ENCODE assay signal across 8 cellular contexts in the genomic region with DNA sequence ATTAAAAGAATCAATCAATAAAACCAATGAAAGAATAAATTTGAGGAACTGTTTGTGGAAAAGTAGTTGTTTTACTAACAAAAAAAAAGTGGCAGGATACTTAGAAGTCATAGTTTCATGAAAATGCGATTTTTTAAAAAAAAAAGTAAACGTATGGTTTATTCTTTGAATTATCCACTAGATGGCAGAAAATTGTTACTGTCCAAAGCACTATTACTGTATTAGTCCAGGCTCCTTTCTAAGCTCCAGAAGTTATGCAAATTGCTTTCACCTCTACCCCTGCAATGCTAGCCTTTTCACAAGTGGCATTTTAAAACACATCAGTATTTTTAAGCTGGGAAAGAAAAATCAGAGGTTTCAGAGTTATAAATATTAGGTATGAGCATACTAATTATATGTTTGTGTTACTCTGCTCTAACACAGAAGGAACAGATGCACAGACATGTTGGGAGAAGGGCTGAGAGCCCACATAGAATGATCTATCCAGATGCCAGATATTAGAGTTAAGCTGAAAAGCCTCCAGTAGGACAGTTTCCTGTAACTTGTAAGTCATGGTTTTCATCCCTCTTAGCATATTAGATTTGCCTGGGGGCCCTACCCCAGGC.
DNase-seq lines count a peak whose midpoint lies in the region; ATAC-seq and TF ChIP-seq lines count a peak whose summit lies in the region.

No MANE protein-coding gene starts in this region.

- ATAC-seq in GM19452 (IDR thresholded peaks at IDR 0.05; ENCODE audit: unreplicated experiment) (peak; percentile 83), HG03342 (IDR thresholded peaks at IDR 0.05; ENCODE audit: unreplicated experiment) (peak; percentile 93), body of pancreas (peak; percentile 73), lower lobe of right lung (no peak)

- H3K4me3 ChIP-seq in body of pancreas (no peak overlapping the region), lower lobe of right lung (no peak overlapping the region), thyroid gland (replicated peaks in 1 of 3) (no peak overlapping the region)

- TF ChIP-seq POLR2A in body of pancreas (IDR thresholded peaks at IDR 0.05) (no peak), thyroid gland (IDR thresholded peaks at IDR 0.05) (no peak)

- peak; percentile 18 for DNase-seq in DMS53 treated with DMSO at 0.1 percent for 48 hours (lab: John Stamatoyannopoulos, UW; ENCODE audit: unreplicated experiment)
- DNase-seq in NCI-H446 treated with DMSO at 0.1 percent for 48 hours (lab: John Stamatoyannopoulos, UW): peak; percentile 55
- DNase-seq in body of pancreas: no peak
- no peak for DNase-seq in lower lobe of right lung
- DNase-seq in activated naive CD4-positive, alpha-beta T cell treated with Interleukin-2 at 50 U/mL for 16 hours: no peak
- DNase-seq in thyroid gland: no peak

- no peak overlapping the region for H3K27ac ChIP-seq in body of pancreas
- H3K27ac ChIP-seq in lower lobe of right lung: no peak overlapping the region
- H3K27ac ChIP-seq in thyroid gland: no peak overlapping the region

- TF ChIP-seq CTCF in body of pancreas (IDR thresholded peaks at IDR 0.05): peak; percentile 18 to 67 (median 56)
- peak; percentile 29 for TF ChIP-seq CTCF in lower lobe of right lung (IDR thresholded peaks at IDR 0.05)
- peak in 2 of 6 experiments; percentile 21 to 39 for TF ChIP-seq CTCF in thyroid gland (IDR thresholded peaks at IDR 0.05)

- intact Hi-C loops in body of pancreas (cut with DNase I) (loop anchor here (5.0 kb wide), 1 partner anchor 430 kb away; no protein-coding TSS in a partner anchor), lower lobe of right lung (cut with DNase I) (no loop called here), thyroid gland (cut with DNase I) (no loop called here)

- WGBS in body of pancreas, 2 donors: 0 to 1% methylated on average over 2 of the region's 2 CpGs
- WGBS in thyroid gland, 2 donors: 5 to 9% methylated on average over 2 of the region's 2 CpGs

- H3K36me3 ChIP-seq in body of pancreas (replicated peaks in 1 of 2; ENCODE audit: insufficient read depth in 1 of 2, low read depth in 2 of 2): no peaks in the 10 kb centered on the region
- H3K36me3 ChIP-seq in lower lobe of right lung: no peaks in the 10 kb centered on the region
- H3K36me3 ChIP-seq in thyroid gland: no peaks in the 10 kb centered on the region

- H3K4me1 ChIP-seq in body of pancreas (no peaks in the 10 kb centered on the region), lower lobe of right lung (no peaks in the 10 kb centered on the region), thyroid gland (no peaks in the 10 kb centered on the region)

- H3K9me3 ChIP-seq in body of pancreas: no peaks in the 10 kb centered on the region
- H3K9me3 ChIP-seq in lower lobe of right lung: no peaks in the 10 kb centered on the region
- no peaks in the 10 kb centered on the region for H3K9me3 ChIP-seq in thyroid gland

- H3K27me3 ChIP-seq in body of pancreas: no peaks in the 10 kb centered on the region
- no peaks in the 10 kb centered on the region for H3K27me3 ChIP-seq in lower lobe of right lung (ENCODE audit: low read depth)
- H3K27me3 ChIP-seq in thyroid gland: no peaks in the 10 kb centered on the region

Comparison
In these comparisons a context has a peak if more than half of its experiments do, and no peak if none do; other contexts are left out.
1. DNase-seq: peak in DMS53 treated with DMSO at 0.1 percent for 48 hours (single experiment) and NCI-H446 treated with DMSO at 0.1 percent for 48 hours (single experiment); none in body of pancreas (0 of 4), lower lobe of right lung (single experiment), activated naive CD4-positive, alpha-beta T cell treated with Interleukin-2 at 50 U/mL for 16 hours (single experiment) and thyroid gland (0 of 2).
2. ATAC-seq: peak in GM19452 (single experiment), HG03342 (single experiment) and body of pancreas (single experiment); none in lower lobe of right lung (0 of 2).